ENCODE assay signal across 13 cellular contexts in genomic region chr5:143714629-143715028, GRCh38.
DNase-seq lines count a peak whose midpoint lies in the region; ATAC-seq and TF ChIP-seq lines count a peak whose summit lies in the region.
"Had no signal": no experiment of that assay in that cellular context is flagged by ENCODE, and none has a peak within 500 bp of the region (broad histone marks: within the 10 kb centered on the region; RNA-seq: fewer than 3 reads in every experiment).

No MANE protein-coding gene starts in this region.

- H3K9me3 ChIP-seq in right atrium auricular region (no peaks in the 10 kb centered on the region), heart left ventricle (no peaks in the 10 kb centered on the region), uterus (no peaks in the 10 kb centered on the region)

- H3K27me3 Mint-ChIP-seq in nephron progenitor cell (ENCODE audit: low read depth, poor library complexity), result peaks cover under 1% of the 10 kb centered on the region
- H3K27me3 Mint-ChIP-seq: effector memory CD8-positive, alpha-beta T cell had no signal

- intact Hi-C loops in heart left ventricle (cut with DNase I) (no loop called here), uterus (cut with DNase I; ENCODE audit: low total_unique reads) (no loop called here)

- no peak for ATAC-seq in heart left ventricle
- peak; percentile 59 for ATAC-seq in HG03045 (IDR thresholded peaks at IDR 0.05; ENCODE audit: unreplicated experiment)
- ATAC-seq: activated naive CD4-positive, alpha-beta T cell treated with anti-CD3 and anti-CD28 coated beads, Interleukin-2, amount 50 U/mL, for 72 hours; effector memory CD8-positive, alpha-beta T cell; GM23338 had no signal

- peaks cover 0 to 24% of the 10 kb centered on the region in 2 donors for H3K4me1 ChIP-seq in right atrium auricular region
- peaks cover 0 to 60% (median 21%) of the 10 kb centered on the region in 12 donors for H3K4me1 ChIP-seq in heart left ventricle
- H3K4me1 ChIP-seq in uterus, result peaks cover 0 to 4% of the 10 kb centered on the region in 2 donors

- H3K9me3 Mint-ChIP-seq in nephron progenitor cell, result no peaks in the 10 kb centered on the region
- H3K9me3 Mint-ChIP-seq: activated naive CD4-positive, alpha-beta T cell treated with anti-CD3 and anti-CD28 coated beads, Interleukin-2, amount 50 U/mL, for 72 hours; effector memory CD8-positive, alpha-beta T cell; GM23338 had no signal

- H3K27ac Mint-ChIP-seq in nephron progenitor cell, result no peak overlapping the region
- H3K27ac Mint-ChIP-seq: activated naive CD4-positive, alpha-beta T cell treated with anti-CD3 and anti-CD28 coated beads, Interleukin-2, amount 50 U/mL, for 72 hours; effector memory CD8-positive, alpha-beta T cell; GM23338 had no signal

- TF ChIP-seq POLR2A in heart left ventricle (IDR thresholded peaks at IDR 0.05) (no peak), uterus (IDR thresholded peaks at IDR 0.05) (no peak)

- H3K27me3 ChIP-seq in right atrium auricular region (no peaks in the 10 kb centered on the region), heart left ventricle (no peaks in the 10 kb centered on the region), uterus (no peaks in the 10 kb centered on the region)

- peak; percentile 61 for DNase-seq in right atrium auricular region (ENCODE audit: low spot score)
- no peak for DNase-seq in heart left ventricle
- peak; percentile 5 for DNase-seq in RPMI8226
- no peak for DNase-seq in nephron progenitor cell
- DNase-seq in uterus, result no peak
- no peak for DNase-seq in effector CD4-positive, alpha-beta T cell
- no peak for DNase-seq in nucleus accumbens (lab: John Stamatoyannopoulos, UW)
- DNase-seq: activated CD4-positive, CD25-positive, alpha-beta regulatory T cell; effector memory CD8-positive, alpha-beta T cell; GDM1 had no signal

- H3K4me3 Mint-ChIP-seq in nephron progenitor cell, result no peak overlapping the region
- H3K4me3 Mint-ChIP-seq: effector memory CD8-positive, alpha-beta T cell; GM23338 had no signal

- WGBS in heart left ventricle, 4 donors, result 79 to 90% (median 83%) methylated on average over 4 of the region's 4 CpGs

- no peak overlapping the region for H3K27ac ChIP-seq in right atrium auricular region
- no peak overlapping the region for H3K27ac ChIP-seq in heart left ventricle
- no peak overlapping the region for H3K27ac ChIP-seq in uterus

- H3K4me1 Mint-ChIP-seq in nephron progenitor cell, result peaks cover 13% of the 10 kb centered on the region
- H3K4me1 Mint-ChIP-seq: GM23338 had no signal

- no peak for TF ChIP-seq CTCF in right atrium auricular region (IDR thresholded peaks at IDR 0.05)
- no peak for TF ChIP-seq CTCF in heart left ventricle (IDR thresholded peaks at IDR 0.05)
- TF ChIP-seq CTCF in nephron progenitor cell (IDR thresholded peaks at IDR 0.05), result no peak
- no peak for TF ChIP-seq CTCF in uterus (IDR thresholded peaks at IDR 0.05)

- H3K4me3 ChIP-seq in right atrium auricular region (no peak overlapping the region), heart left ventricle (no peak overlapping the region), uterus (no peak overlapping the region)
- H3K4me3 ChIP-seq: GM23338 had no signal

- H3K36me3 Mint-ChIP-seq in nephron progenitor cell (ENCODE audit: low read depth), result no peaks in the 10 kb centered on the region
- H3K36me3 Mint-ChIP-seq: activated naive CD4-positive, alpha-beta T cell treated with anti-CD3 and anti-CD28 coated beads, Interleukin-2, amount 50 U/mL, for 72 hours had no signal

- no peaks in the 10 kb centered on the region for H3K36me3 ChIP-seq in right atrium auricular region
- H3K36me3 ChIP-seq in heart left ventricle, result no peaks in the 10 kb centered on the region
- H3K36me3 ChIP-seq in uterus, result no peaks in the 10 kb centered on the region

Comparison
In these comparisons a context has a peak if more than half of its experiments do, and no peak if none do; other contexts are left out.
1. DNase-seq: peak in right atrium auricular region (single experiment) and RPMI8226 (single experiment); none in heart left ventricle (0 of 5), nephron progenitor cell (single experiment), uterus (0 of 2), effector CD4-positive, alpha-beta T cell (single experiment) and nucleus accumbens (0 of 56).